In genomic region chr12:82671673-82672195, GRCh38 we compare ENCODE assay signal across 21 cellular contexts. TPM values are rescaled to one million over a fixed set of nuclear protein-coding genes. Genes with fewer than 3 reads are reported as not detected.
DNase-seq lines count a peak whose midpoint lies in the region; ATAC-seq and TF ChIP-seq lines count a peak whose summit lies in the region.
"Had no signal": no experiment of that assay in that cellular context is flagged by ENCODE, and none has a peak within 500 bp of the region (broad histone marks: within the 10 kb centered on the region; RNA-seq: fewer than 3 reads in every experiment).

No MANE protein-coding gene starts in this region.

- peaks cover 0 to 2% (median 2%) of the 10 kb centered on the region in 3 donors for H3K27me3 Mint-ChIP-seq in immature natural killer cell (ENCODE audit: low read depth in 3 of 3)

- no peaks in the 10 kb centered on the region for H3K27me3 ChIP-seq in PC-3 (ENCODE audit: low read length)
- H3K27me3 ChIP-seq: BE2C; BLaER1 treated with 17β-estradiol and CSF1 and Interleukin-3, amounts not matched to agents 10 nM and 100 nM had no signal

- no peaks in the 10 kb centered on the region for H3K36me3 ChIP-seq in PC-3 (ENCODE audit: low read depth, low read length)
- H3K36me3 ChIP-seq: BE2C; BLaER1 treated with 17β-estradiol and CSF1 and Interleukin-3, amounts not matched to agents 10 nM and 100 nM had no signal

- 0 out of 2 replicates have a peak overlapping the region, but pooled peaks have one; percentile 2 for H3K4me2 ChIP-seq in PC-3 (ENCODE audit: low read length)
- H3K4me2 ChIP-seq: A549; BLaER1 treated with 17β-estradiol and CSF1 and Interleukin-3, amounts not matched to agents 10 nM and 100 nM; GM23338 had no signal

- peak overlapping the region; percentile 11; the same call in 1 of the 2 replicates for H3K9ac ChIP-seq in PC-3 (ENCODE audit: low read length)
- H3K9ac ChIP-seq: BLaER1 treated with 17β-estradiol and CSF1 and Interleukin-3, amounts not matched to agents 10 nM and 100 nM had no signal

- DNase-seq in PC-3 = peak; percentile 66
- no peak for DNase-seq in caudate nucleus (lab: John Stamatoyannopoulos, UW)
- peak; percentile 87 for DNase-seq in foreskin melanocyte
- no peak for DNase-seq in immature natural killer cell
- DNase-seq in germinal center (ENCODE audit: low spot score) = no peak
- DNase-seq: 8988T; ACHN; AML-193; BE2C; CD4-positive, alpha-beta T cell; CD8-positive, alpha-beta memory T cell; DMS 273 treated with DMSO at 0.1 percent for 48 hours; DMS79 treated with DMSO at 0.1 percent for 48 hours; GF-D8; H9; HFFc6 had no signal

- H3K4me1 ChIP-seq in PC-3 (ENCODE audit: insufficient read depth, low read length) = peaks cover 28% of the 10 kb centered on the region
- H3K4me1 ChIP-seq: A549; BE2C; BLaER1 treated with 17β-estradiol and CSF1 and Interleukin-3, amounts not matched to agents 10 nM and 100 nM had no signal

- H3K4me3 ChIP-seq in PC-3 (ENCODE audit: low read length) = no peak overlapping the region
- H3K4me3 ChIP-seq: A549; BLaER1 treated with 17β-estradiol and CSF1 and Interleukin-3, amounts not matched to agents 10 nM and 100 nM; GM23338 had no signal

- ATAC-seq in PC-3 (peak; percentile 81), HG03342 (IDR thresholded peaks at IDR 0.05; ENCODE audit: unreplicated experiment) (no peak)
- ATAC-seq: A549, GM23338 had no signal

- H3K4me1 Mint-ChIP-seq in immature natural killer cell = no peaks in the 10 kb centered on the region
- H3K4me1 Mint-ChIP-seq: CD8-positive, alpha-beta memory T cell; GM23338 had no signal

- no peaks in the 10 kb centered on the region for H4K20me1 ChIP-seq in PC-3 (ENCODE audit: low read length)
- H4K20me1 ChIP-seq: BLaER1 treated with 17β-estradiol and CSF1 and Interleukin-3, amounts not matched to agents 10 nM and 100 nM had no signal

- no peaks in the 10 kb centered on the region for H3K79me2 ChIP-seq in PC-3 (ENCODE audit: low read length)

- no peaks in the 10 kb centered on the region for H3K9me2 ChIP-seq in PC-3 (replicated peaks; ENCODE audit: low read length)

- intact Hi-C loops in PC-3 (cut with micrococcal nuclease) = no loop called here

- no peaks in the 10 kb centered on the region for H3K36me3 Mint-ChIP-seq in immature natural killer cell
- H3K36me3 Mint-ChIP-seq: CD14-positive monocyte; CD8-positive, alpha-beta memory T cell had no signal

- H3K9me3 ChIP-seq in PC-3 (ENCODE audit: low read length) = no peaks in the 10 kb centered on the region
- H3K9me3 ChIP-seq: A549; BE2C; BLaER1 treated with 17β-estradiol and CSF1 and Interleukin-3, amounts not matched to agents 10 nM and 100 nM had no signal

- POLR2A ChIA-PET in PC-3 (lab: Charles Lee; ENCODE audit: unreplicated experiment) = no interaction called here

- no peaks in the 10 kb centered on the region for H3F3A ChIP-seq in PC-3 (ENCODE audit: low read length, unreplicated experiment)

- H3K27ac Mint-ChIP-seq in immature natural killer cell = no peak overlapping the region
- H3K27ac Mint-ChIP-seq: CD14-positive monocyte; CD4-positive, alpha-beta T cell; CD8-positive, alpha-beta memory T cell; GM23338; H9; HFFc6 had no signal

- no peak overlapping the region for H3K4me3 Mint-ChIP-seq in immature natural killer cell
- H3K4me3 Mint-ChIP-seq: CD14-positive monocyte; CD4-positive, alpha-beta T cell; CD8-positive, alpha-beta memory T cell; GM23338; H9; HFFc6 had no signal

- H3K27ac ChIP-seq in PC-3 (ENCODE audit: low read length) (peak overlapping the region; percentile 59), caudate nucleus (ENCODE audit: low read depth, low read length) (peak overlapping the region; percentile 6)
- H3K27ac ChIP-seq: A549; BLaER1 treated with 17β-estradiol and CSF1 and Interleukin-3, amounts not matched to agents 10 nM and 100 nM had no signal

- no TSS peak for BruUV-seq in PC-3 (replicated peaks; lab: Mats Ljungman, UMichigan)

- peak overlapping the region; percentile 2; the same call in 1 of the 2 replicates for H2AFZ ChIP-seq in PC-3 (ENCODE audit: low read length)
- H2AFZ ChIP-seq: GM23338 had no signal

- H3K9me3 Mint-ChIP-seq in immature natural killer cell = no peaks in the 10 kb centered on the region
- H3K9me3 Mint-ChIP-seq: CD4-positive, alpha-beta T cell; CD8-positive, alpha-beta memory T cell; GM23338; H9; HFFc6 had no signal

- CTCF ChIA-PET in PC-3 (lab: Charles Lee) = no interaction called here

- no peak for TF ChIP-seq CTCF in PC-3 (conservative IDR thresholded peaks at IDR 0.05; ENCODE audit: low read depth, low read length)

RNA-seq across cellular contexts. Expression of gene TMTC2, which starts 15.0 kb away (rescaled TPM):
- 10.7 and 17.5 TPM in 2 replicates for total RNA-seq in PC-3 (2014; rRNA removed)
- polyA plus RNA-seq in immature natural killer cell = not detected

Comparison
In these comparisons a context has a peak if more than half of its experiments do, and no peak if none do; other contexts are left out.
1. DNase-seq: peak in PC-3 (single experiment) and foreskin melanocyte (single experiment); none in caudate nucleus (0 of 61), immature natural killer cell (0 of 3) and germinal center (single experiment).